ENCODE assay signal across 7 cellular contexts in genomic region chr3:99774467-99774866, GRCh38. TPM values are rescaled to one million over a fixed set of nuclear protein-coding genes. Genes with fewer than 3 reads are reported as not detected.
DNase-seq lines count a peak whose midpoint lies in the region; ATAC-seq and TF ChIP-seq lines count a peak whose summit lies in the region.

No MANE protein-coding gene starts in this region.

- peaks cover 68% of the 10 kb centered on the region for H3K4me1 Mint-ChIP-seq in osteocyte (ENCODE audit: unreplicated experiment)

- no peaks in the 10 kb centered on the region for H3K27me3 Mint-ChIP-seq in osteocyte (ENCODE audit: unreplicated experiment)

- intact Hi-C loops in PC-3 (cut with micrococcal nuclease) = no loop called here

- H3F3A ChIP-seq in PC-3 (ENCODE audit: low read length, unreplicated experiment) = no peaks in the 10 kb centered on the region

- CTCF ChIA-PET in PC-3 (lab: Charles Lee) = interaction anchor here (0.5 kb wide), 1 partner anchor 58 kb away, joined by 5 read pairs; no protein-coding TSS in a partner anchor

- no peaks in the 10 kb centered on the region for H3K9me2 ChIP-seq in PC-3 (replicated peaks; ENCODE audit: low read length)

- peaks cover 24% of the 10 kb centered on the region for H3K4me1 ChIP-seq in PC-3 (ENCODE audit: insufficient read depth, low read length)

- peak overlapping the region; percentile 90 for H3K27ac Mint-ChIP-seq in osteocyte (ENCODE audit: unreplicated experiment)

- no peak overlapping the region for H3K4me3 Mint-ChIP-seq in osteocyte (ENCODE audit: unreplicated experiment)

- BruUV-seq in PC-3 (replicated peaks; lab: Mats Ljungman, UMichigan) = no TSS peak

- H3K27me3 ChIP-seq in PC-3 (ENCODE audit: low read length) (no peaks in the 10 kb centered on the region), H7 (ENCODE audit: control insufficient read depth, insufficient read depth, low read length) (no peaks in the 10 kb centered on the region)

- no peaks in the 10 kb centered on the region for H3K36me3 ChIP-seq in PC-3 (ENCODE audit: low read depth, low read length)
- no peaks in the 10 kb centered on the region for H3K36me3 ChIP-seq in H7 (replicated peaks; ENCODE audit: control insufficient read depth, insufficient read depth, low read length)

- no peak overlapping the region for H3K9ac ChIP-seq in PC-3 (ENCODE audit: low read length)

- H3K79me2 ChIP-seq in PC-3 (ENCODE audit: low read length) = no peaks in the 10 kb centered on the region

- TF ChIP-seq CTCF in PC-3 (conservative IDR thresholded peaks at IDR 0.05; ENCODE audit: low read depth, low read length) (no peak), osteocyte (IDR thresholded peaks at IDR 0.05) (no peak)

- H3K9me3 Mint-ChIP-seq in osteocyte (ENCODE audit: unreplicated experiment) = no peaks in the 10 kb centered on the region

- H3K4me3 ChIP-seq in PC-3 (ENCODE audit: low read length) (no peak overlapping the region), H7 (ENCODE audit: insufficient read depth, low read depth, low read length) (no peak overlapping the region)

- DNase-seq in PC-3 = peak; percentile 72
- no peak for DNase-seq in osteocyte (ENCODE audit: extremely low spot score, unreplicated experiment)
- DNase-seq in H7 = no peak
- DNase-seq in cerebellar cortex (ENCODE audit: low spot score) = no peak
- no peak for DNase-seq in NK-92 treated with Interleukin-12 subunit alpha and Interleukin-12 subunit beta, amount 100 ng/mL, for 24 hours (lab: John Stamatoyannopoulos, UW)

- H3K36me3 Mint-ChIP-seq in osteocyte (ENCODE audit: unreplicated experiment) = peaks cover 68% of the 10 kb centered on the region

- H3K9me3 ChIP-seq in PC-3 (ENCODE audit: low read length) = no peaks in the 10 kb centered on the region

- no peak overlapping the region for H2AFZ ChIP-seq in PC-3 (ENCODE audit: low read length)

- no peak overlapping the region for H3K4me2 ChIP-seq in PC-3 (ENCODE audit: low read length)

- POLR2A ChIA-PET in PC-3 (lab: Charles Lee; ENCODE audit: unreplicated experiment) = no interaction called here

- H4K20me1 ChIP-seq in PC-3 (ENCODE audit: low read length) = no peaks in the 10 kb centered on the region

- peak; percentile 97 for ATAC-seq in GM18909 (IDR thresholded peaks at IDR 0.05; ENCODE audit: poor library complexity, unreplicated experiment)
- ATAC-seq in HG02642 (IDR thresholded peaks at IDR 0.05; ENCODE audit: poor library complexity, unreplicated experiment) = peak; percentile 97
- peak; percentile 86 for ATAC-seq in PC-3

- no peak overlapping the region for H3K27ac ChIP-seq in PC-3 (ENCODE audit: low read length)

RNA-seq across cellular contexts. Expression of gene CMSS1, which starts 43.2 kb away (rescaled TPM):
- total RNA-seq in PC-3 (2014; rRNA removed) (51.7 and 63.1 TPM in 2 replicates), osteocyte (38.5 and 47.2 TPM in 2 replicates)
- total RNA-seq in H7 (2014; rRNA removed; shearing (Covaris generic)) = 42.3 and 44.6 TPM in 2 replicates
